ENCODE assay signal across 8 cellular contexts in the genomic region with DNA sequence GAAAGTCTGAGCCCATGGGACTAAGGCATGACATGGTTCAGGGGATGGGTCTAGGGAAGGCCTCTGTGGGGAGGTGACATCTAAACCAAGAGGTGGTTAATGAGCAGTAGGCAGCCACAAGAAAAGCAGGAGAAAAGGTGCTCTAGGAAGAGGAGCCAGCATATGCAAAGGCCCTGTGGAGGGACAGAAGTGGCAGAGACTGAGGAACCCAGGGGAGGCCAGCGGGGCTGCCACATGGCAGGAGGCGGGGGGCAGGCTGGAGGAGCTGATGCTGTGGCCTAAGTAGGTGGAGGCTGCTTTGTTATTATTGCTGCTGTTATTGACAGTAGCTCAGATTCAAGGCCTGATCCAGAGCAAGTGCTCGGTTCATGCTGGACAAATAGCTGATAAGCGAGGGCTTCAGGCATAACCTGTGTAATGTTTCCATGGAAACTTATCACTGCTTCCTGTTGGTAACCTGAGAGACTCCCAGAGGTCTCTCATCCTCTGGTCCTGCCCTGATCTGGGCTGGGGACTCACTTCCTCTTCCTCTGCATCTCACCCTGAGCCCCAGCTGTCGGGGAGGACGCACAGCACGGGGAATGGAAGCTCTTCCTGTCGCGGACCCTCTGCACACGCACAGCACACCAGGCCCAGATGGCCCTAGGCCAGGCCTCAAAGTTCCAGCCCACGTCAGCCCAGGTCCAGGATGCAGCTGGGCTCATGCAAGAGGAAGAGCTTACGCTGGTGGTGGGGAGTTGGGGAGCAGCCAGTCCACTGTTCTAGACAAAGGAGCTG.
A peak's percentile ranks its signal among the peaks of the same experiment; 100 is the strongest.
DNase-seq lines count a peak whose midpoint lies in the region; ATAC-seq, FAIRE-seq and TF ChIP-seq lines count a peak whose summit lies in the region.

No MANE protein-coding gene starts in this region.

- POLR2A ChIA-PET in activated CD8-positive, alpha-beta T cell treated with anti-CD3 and anti-CD28 coated beads for 36 hours (lab: Charles Lee): no interaction called here
- POLR2A ChIA-PET in RWPE1 (lab: Yijun Ruan, JAX; ENCODE audit: low non-redundant PET): no interaction called here

- H3K4me3 Mint-ChIP-seq in activated naive CD4-positive, alpha-beta T cell treated with anti-CD3 and anti-CD28 coated beads, Interleukin-2, amount 10 ng/mL, durations not matched to agents 7 days and 5 days: no peak overlapping the region
- H3K4me3 Mint-ChIP-seq in activated CD8-positive, alpha-beta T cell treated with anti-CD3 and anti-CD28 coated beads for 36 hours: no peak overlapping the region

- H3K27me3 ChIP-seq in lung (ENCODE audit: control insufficient read depth, insufficient read depth): no peaks in the 10 kb centered on the region

- H3K36me3 Mint-ChIP-seq in activated naive CD4-positive, alpha-beta T cell treated with anti-CD3 and anti-CD28 coated beads, Interleukin-2, amount 10 ng/mL, durations not matched to agents 7 days and 5 days: no peaks in the 10 kb centered on the region
- H3K36me3 Mint-ChIP-seq in activated CD8-positive, alpha-beta T cell treated with anti-CD3 and anti-CD28 coated beads for 36 hours (ENCODE audit: low read depth): no peaks in the 10 kb centered on the region

- no peaks in the 10 kb centered on the region for H3K9me3 Mint-ChIP-seq in activated naive CD4-positive, alpha-beta T cell treated with anti-CD3 and anti-CD28 coated beads, Interleukin-2, amount 10 ng/mL, durations not matched to agents 7 days and 5 days
- no peaks in the 10 kb centered on the region for H3K9me3 Mint-ChIP-seq in activated CD8-positive, alpha-beta T cell treated with anti-CD3 and anti-CD28 coated beads for 36 hours

- peak; percentile 90 for ATAC-seq in activated CD8-positive, alpha-beta T cell treated with anti-CD3 and anti-CD28 coated beads for 36 hours
- ATAC-seq in lung (ENCODE audit: insufficient read depth, low FRiP score): peak; percentile 42

- no peaks in the 10 kb centered on the region for H3K36me3 ChIP-seq in lung (ENCODE audit: control insufficient read depth in 2 of 2, insufficient read depth in 2 of 2, low read length in 2 of 2)

- no peak overlapping the region for H3K27ac Mint-ChIP-seq in activated naive CD4-positive, alpha-beta T cell treated with anti-CD3 and anti-CD28 coated beads, Interleukin-2, amount 10 ng/mL, durations not matched to agents 7 days and 5 days
- peak overlapping the region; percentile 28 for H3K27ac Mint-ChIP-seq in activated CD8-positive, alpha-beta T cell treated with anti-CD3 and anti-CD28 coated beads for 36 hours

- H3K27ac ChIP-seq in lung (ENCODE audit: low read depth in 1 of 2, low read length in 1 of 2): peak overlapping the region in 1 of 2 donors; percentile 29
- H3K27ac ChIP-seq in RWPE1: no peak overlapping the region

- H3K4me3 ChIP-seq in Jurkat, Clone E6-1 (ENCODE audit: low read length): no peak overlapping the region
- no peak overlapping the region for H3K4me3 ChIP-seq in lung

- FAIRE-seq in urothelium cell line (lab: Jason Lieb, UNC): no peak

- DNase-seq in activated naive CD4-positive, alpha-beta T cell treated with anti-CD3 and anti-CD28 coated beads, Interleukin-2, amount 10 ng/mL, durations not matched to agents 7 days and 5 days: peak; percentile 39
- no peak for DNase-seq in activated naive CD4-positive, alpha-beta T cell treated with anti-CD3 and anti-CD28 coated beads, Interleukin-2, amount 50 U/mL, for 16 hours
- DNase-seq in Jurkat, Clone E6-1 (ENCODE audit: low read depth, low spot score): peak; percentile 74
- DNase-seq in activated CD8-positive, alpha-beta T cell treated with anti-CD3 and anti-CD28 coated beads for 36 hours: peak; percentile 37
- no peak for DNase-seq in lung (ENCODE audit: low spot score)
- DNase-seq in urothelium cell line (ENCODE audit: low spot score): no peak
- no peak for DNase-seq in RWPE1 (ENCODE audit: low spot score)
- no peak for DNase-seq in NCI-H2227 treated with DMSO at 0.1 percent for 48 hours (lab: John Stamatoyannopoulos, UW)

- H3K9me3 ChIP-seq in lung (ENCODE audit: control insufficient read depth in 2 of 2, insufficient read depth in 1 of 2, low read length in 1 of 2): no peaks in the 10 kb centered on the region

- H3K27me3 Mint-ChIP-seq in activated naive CD4-positive, alpha-beta T cell treated with anti-CD3 and anti-CD28 coated beads, Interleukin-2, amount 10 ng/mL, durations not matched to agents 7 days and 5 days: peaks cover 6% of the 10 kb centered on the region
- H3K27me3 Mint-ChIP-seq in activated CD8-positive, alpha-beta T cell treated with anti-CD3 and anti-CD28 coated beads for 36 hours: no peaks in the 10 kb centered on the region

- H3K4me1 ChIP-seq in lung (ENCODE audit: control insufficient read depth in 2 of 2, insufficient read depth in 2 of 2, low read length in 2 of 2): peaks cover 4 to 5% of the 10 kb centered on the region in 2 donors

- intact Hi-C loops in activated CD8-positive, alpha-beta T cell treated with anti-CD3 and anti-CD28 coated beads for 36 hours (cut with micrococcal nuclease): no loop called here

- CTCF ChIA-PET in activated naive CD4-positive, alpha-beta T cell treated with anti-CD3 and anti-CD28 coated beads, Interleukin-2, amount 10 ng/mL, durations not matched to agents 7 days and 5 days (lab: Charles Lee): interaction anchor here (1.0 to 1.4 kb wide), 2 partner anchors 79 to 82 kb away, joined by 3 to 7 read pairs; no protein-coding TSS in a partner anchor
- CTCF ChIA-PET in activated CD8-positive, alpha-beta T cell treated with anti-CD3 and anti-CD28 coated beads for 36 hours (lab: Charles Lee): interaction anchor here (1.0 to 2.6 kb wide), 5 partner anchors 24 to 346 kb away, joined by 3 to 8 read pairs (median 3); no protein-coding TSS in a partner anchor
- CTCF ChIA-PET in RWPE1 (lab: Yijun Ruan, JAX): no interaction called here

- no peak for TF ChIP-seq CTCF in activated CD8-positive, alpha-beta T cell treated with anti-CD3 and anti-CD28 coated beads for 36 hours (IDR thresholded peaks at IDR 0.05)
- no peak for TF ChIP-seq CTCF in lung (IDR thresholded peaks at IDR 0.05; ENCODE audit: control extremely low read depth, extremely low read depth)
- no peak for TF ChIP-seq CTCF in RWPE1 (conservative IDR thresholded peaks at IDR 0.05; ENCODE audit: low read depth)

- 27 to 46% methylated on average over 12 of the region's 12 CpGs for WGBS in lung, 2 donors

- H3K4me1 Mint-ChIP-seq in activated naive CD4-positive, alpha-beta T cell treated with anti-CD3 and anti-CD28 coated beads, Interleukin-2, amount 10 ng/mL, durations not matched to agents 7 days and 5 days: peaks cover 11% of the 10 kb centered on the region
- peaks cover 11% of the 10 kb centered on the region for H3K4me1 Mint-ChIP-seq in activated CD8-positive, alpha-beta T cell treated with anti-CD3 and anti-CD28 coated beads for 36 hours (ENCODE audit: low read depth)

Comparison
In these comparisons a context has a peak if more than half of its experiments do, and no peak if none do; other contexts are left out.
1. DNase-seq: peak in activated naive CD4-positive, alpha-beta T cell treated with anti-CD3 and anti-CD28 coated beads, Interleukin-2, amount 10 ng/mL, durations not matched to agents 7 days and 5 days (single experiment), Jurkat, Clone E6-1 (single experiment) and activated CD8-positive, alpha-beta T cell treated with anti-CD3 and anti-CD28 coated beads for 36 hours (single experiment); none in activated naive CD4-positive, alpha-beta T cell treated with anti-CD3 and anti-CD28 coated beads, Interleukin-2, amount 50 U/mL, for 16 hours (single experiment), lung (single experiment), urothelium cell line (single experiment), RWPE1 (single experiment) and NCI-H2227 treated with DMSO at 0.1 percent for 48 hours (single experiment).